In genomic region chr3:11005686-11006256, GRCh38 we compare ENCODE assay signal across 18 cellular contexts. TPM values are rescaled to one million over a fixed set of nuclear protein-coding genes. Genes with fewer than 3 reads are reported as not detected.
"Had no signal": no experiment of that assay in that cellular context is flagged by ENCODE, and none has a peak within 500 bp of the region (broad histone marks: within the 10 kb centered on the region; RNA-seq: fewer than 3 reads in every experiment).

No MANE protein-coding gene starts in this region.

- H3K9me3 Mint-ChIP-seq: activated CD4-positive, alpha-beta memory T cell treated with anti-CD3 and anti-CD28 coated beads, Interleukin-2, amount 10 ng/mL, durations not matched to agents 7 days and 5 days; activated naive CD8-positive, alpha-beta T cell treated with anti-CD3 and anti-CD28 coated beads for 36 hours; naive B cell had no signal

- H3K4me3 Mint-ChIP-seq: activated CD4-positive, alpha-beta memory T cell treated with anti-CD3 and anti-CD28 coated beads, Interleukin-2, amount 10 ng/mL, durations not matched to agents 7 days and 5 days; activated naive CD8-positive, alpha-beta T cell treated with anti-CD3 and anti-CD28 coated beads for 36 hours; naive B cell had no signal

- DNase-seq: activated CD4-positive, alpha-beta memory T cell treated with anti-CD3 and anti-CD28 coated beads, Interleukin-2, amount 10 ng/mL, durations not matched to agents 7 days and 5 days; activated gamma-delta T cell treated with Interleukin-2 at 50 U/mL for 16 hours; activated naive CD8-positive, alpha-beta T cell treated with anti-CD3 and anti-CD28 coated beads for 36 hours; activated T-cell treated with anti-CD3 and anti-CD28 coated beads, Interleukin-2, amount 50 U/mL, for 48 hours; aorta; dermis blood vessel endothelial cell; kidney glomerular epithelial cell; lower lobe of right lung; naive B cell; sigmoid colon; stimulated activated CD4-positive, alpha-beta T cell treated with anti-CD3 and anti-CD28 coated beads, Interleukin-12 subunit alpha, Interleukin-12 subunit beta, amount 100 ng/mL, for 4 hours; stimulated activated naive CD4-positive, alpha-beta T cell treated with Interleukin-2 at 50 U/mL for 16 hours; T-helper 9 cell had no signal

- H3K4me3 ChIP-seq: gastroesophageal sphincter, lower lobe of right lung, sigmoid colon, thoracic aorta had no signal

- H3K27ac ChIP-seq: gastroesophageal sphincter, lower lobe of right lung, neutrophil, sigmoid colon, thoracic aorta, VCaP had no signal

- ATAC-seq: gastroesophageal sphincter, lower lobe of right lung had no signal

- H3K4me1 Mint-ChIP-seq: activated CD4-positive, alpha-beta memory T cell treated with anti-CD3 and anti-CD28 coated beads, Interleukin-2, amount 10 ng/mL, durations not matched to agents 7 days and 5 days; activated naive CD8-positive, alpha-beta T cell treated with anti-CD3 and anti-CD28 coated beads for 36 hours; naive B cell had no signal

- H3K36me3 Mint-ChIP-seq: activated naive CD8-positive, alpha-beta T cell treated with anti-CD3 and anti-CD28 coated beads for 36 hours; naive B cell had no signal

- H3K27ac Mint-ChIP-seq: activated CD4-positive, alpha-beta memory T cell treated with anti-CD3 and anti-CD28 coated beads, Interleukin-2, amount 10 ng/mL, durations not matched to agents 7 days and 5 days; activated naive CD8-positive, alpha-beta T cell treated with anti-CD3 and anti-CD28 coated beads for 36 hours; naive B cell had no signal

- H3K36me3 ChIP-seq: gastroesophageal sphincter, lower lobe of right lung, neutrophil, sigmoid colon, thoracic aorta had no signal

- H3K4me1 ChIP-seq: gastroesophageal sphincter, lower lobe of right lung, sigmoid colon had no signal

- H3K9me3 ChIP-seq: gastroesophageal sphincter, lower lobe of right lung, neutrophil, sigmoid colon, thoracic aorta had no signal

RNA-seq across cellular contexts. Expression of gene SLC6A1, which starts 13.2 kb away (rescaled TPM):
- total RNA-seq: activated CD4-positive, alpha-beta memory T cell treated with anti-CD3 and anti-CD28 coated beads, Interleukin-2, amount 10 ng/mL, durations not matched to agents 7 days and 5 days; activated naive CD8-positive, alpha-beta T cell treated with anti-CD3 and anti-CD28 coated beads for 36 hours; dermis blood vessel endothelial cell; fibroblast of lung had no signal
- polyA plus RNA-seq: fibroblast of lung had no signal
